ENCODE assay signal across 8 cellular contexts in the genomic region with DNA sequence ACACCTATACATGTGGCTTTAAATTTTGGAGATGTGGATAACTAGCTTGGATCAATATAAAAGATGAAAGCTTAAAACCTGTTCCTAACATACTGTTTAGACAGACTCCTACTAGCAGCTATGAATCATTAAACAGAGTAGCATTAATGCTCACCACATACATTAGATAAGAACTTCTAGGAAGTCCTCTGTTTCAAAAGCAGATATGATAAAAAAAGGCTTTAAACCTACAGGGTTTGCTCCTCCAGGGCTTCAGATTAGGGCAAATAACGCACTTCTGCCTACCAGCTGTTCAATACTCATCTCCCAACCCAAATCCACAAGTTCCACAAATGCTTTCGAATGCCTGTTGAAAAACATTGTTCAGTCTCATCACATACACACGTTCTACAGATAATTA. TPM values are rescaled to one million over a fixed set of nuclear protein-coding genes. Genes with fewer than 3 reads are reported as not detected.
DNase-seq lines count a peak whose midpoint lies in the region; ATAC-seq and TF ChIP-seq lines count a peak whose summit lies in the region.

No MANE protein-coding gene starts in this region.

- CTCF ChIA-PET in BJ (lab: Yijun Ruan, JAX), result interaction anchor here (0.9 to 6.3 kb wide), 6 partner anchors 13 to 627 kb away, joined by 3 to 50 read pairs (median 3); no protein-coding TSS in a partner anchor

- in situ Hi-C loops in KBM-7 (cut with MboI; ENCODE audit: low pct_unique_long_range_greater_than_20kb, low sequenced_read_pairs) (no loop called here), astrocyte of the spinal cord (cut with HindIII; ENCODE audit: low sequenced_read_pairs) (no loop called here)

- ATAC-seq in HG03469 (IDR thresholded peaks at IDR 0.05; ENCODE audit: unreplicated experiment), result no peak
- ATAC-seq in HG03045 (IDR thresholded peaks at IDR 0.05; ENCODE audit: unreplicated experiment), result no peak

- DNase-seq in BJ (ENCODE audit: low read depth) (no peak), KBM-7 (peak; percentile 38), astrocyte of the spinal cord (ENCODE audit: low read depth, low spot score) (peak; percentile 42), lung microvascular endothelial cell (ENCODE audit: low read depth in 2 of 2) (peak; percentile 11 to 22), pons (ENCODE audit: low spot score) (no peak), GM10266 (ENCODE audit: extremely low spot score) (no peak)

- POLR2A ChIA-PET in BJ (lab: Charles Lee), result no interaction called here

- H3K4me3 ChIP-seq in BJ (ENCODE audit: low read depth, low read length) (peak overlapping the region; percentile 93), astrocyte of the spinal cord (ENCODE audit: low read depth, low read length) (peak overlapping the region; percentile 81)

- H3K27me3 ChIP-seq in BJ (ENCODE audit: control insufficient read depth, insufficient read depth, low read length), result no peaks in the 10 kb centered on the region

- TF ChIP-seq CTCF in BJ (IDR thresholded peaks at IDR 0.05; ENCODE audit: insufficient read depth, low read depth, low read length) (no peak), astrocyte of the spinal cord (IDR thresholded peaks at IDR 0.05; ENCODE audit: low read depth, low read length) (no peak), GM10266 (IDR thresholded peaks at IDR 0.05; ENCODE audit: control insufficient read depth, insufficient read depth, low read depth, missing control alignments) (no peak)

- no peaks in the 10 kb centered on the region for H3K36me3 ChIP-seq in BJ (ENCODE audit: control insufficient read depth, insufficient read depth, low read length)

RNA-seq across cellular contexts. Expression of gene REPS1, which starts 1.5 kb away (rescaled TPM):
- 27.2 and 29.9 TPM in 2 replicates for polyA plus RNA-seq in BJ (2011; rRNA removed)
- 19.2 and 27.2 TPM in 2 replicates for polyA minus RNA-seq in BJ (2011; rRNA and poly(A)+ RNA removed)
- total RNA-seq in lung microvascular endothelial cell, result 20.6 and 21.1 TPM in 2 replicates

RNA-seq across cellular contexts. Expression of gene ABRACL, which starts 42.0 kb away (rescaled TPM):
- polyA plus RNA-seq in BJ (2011; rRNA removed), result 13.1 and 23.1 TPM in 2 replicates
- 4.5 and 5.9 TPM in 2 replicates for polyA minus RNA-seq in BJ (2011; rRNA and poly(A)+ RNA removed)
- total RNA-seq in lung microvascular endothelial cell, result 3.6 and 38.1 TPM in 2 replicates

Comparison
In these comparisons a context has a peak if more than half of its experiments do, and no peak if none do; other contexts are left out.
1. DNase-seq: peak in KBM-7 (single experiment), astrocyte of the spinal cord (single experiment) and lung microvascular endothelial cell (2 of 2); none in BJ (single experiment), pons (single experiment) and GM10266 (single experiment).